Comparison of ENCODE assay signal across 8 cellular contexts in the genomic region with DNA sequence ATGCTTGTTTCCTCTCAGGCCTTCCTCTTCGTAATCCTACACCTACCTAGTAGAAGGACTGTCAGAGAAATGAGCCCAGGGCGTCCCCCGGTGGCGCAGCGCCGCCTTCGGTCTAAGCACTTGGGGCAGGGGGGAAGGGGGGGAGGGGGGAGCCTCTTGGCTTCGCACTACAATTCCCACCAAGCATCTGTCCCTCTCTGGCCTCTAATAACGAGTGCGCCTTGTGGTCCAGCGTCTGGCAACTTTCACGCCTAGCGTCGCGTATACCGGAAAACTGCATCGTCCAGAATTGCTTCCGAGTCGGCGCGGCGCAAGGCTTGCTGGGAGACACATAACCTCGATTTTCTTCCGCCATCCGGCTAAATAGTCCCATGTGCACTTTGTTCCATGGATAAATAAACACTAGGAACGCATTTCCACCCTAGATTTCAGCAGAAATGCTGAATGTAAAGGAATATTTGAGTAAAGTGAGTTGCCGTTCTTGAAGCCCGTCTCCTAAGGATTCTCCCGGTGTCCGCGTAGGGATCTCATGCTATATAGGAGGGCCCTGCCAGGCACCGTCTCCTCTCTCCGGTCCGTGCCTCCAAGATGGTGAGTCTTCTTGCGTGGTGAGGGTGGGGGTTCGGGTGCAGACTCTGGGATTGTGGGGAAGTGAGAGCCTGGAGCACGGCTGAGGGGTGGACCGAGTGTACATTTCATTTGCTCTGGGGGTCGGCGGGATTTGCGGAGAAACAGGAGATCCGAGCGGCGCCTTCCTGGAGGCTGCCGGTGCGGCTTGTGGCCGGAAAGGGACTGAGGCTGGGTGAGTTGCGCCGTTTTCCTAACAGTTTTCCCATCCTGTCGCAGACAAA. TPM values are rescaled to one million over a fixed set of nuclear protein-coding genes. Genes with fewer than 3 reads are reported as not detected.
DNase-seq lines count a peak whose midpoint lies in the region; TF ChIP-seq lines count a peak whose summit lies in the region.

TSS of gene RPS26 (plus strand) at position 340 of the 851 bp plus-strand sequence. CDS start at position 589, 249 bp downstream.

- H3K9me3 Mint-ChIP-seq in neural crest cell = no peaks in the 10 kb centered on the region

- no peaks in the 10 kb centered on the region for H3K27me3 Mint-ChIP-seq in neural crest cell (ENCODE audit: low read depth)

- H3K27ac Mint-ChIP-seq in neural crest cell (ENCODE audit: unreplicated experiment) = peak within 1 kb of the TSS; percentile 99

- H3F3A ChIP-seq in MM.1S (ENCODE audit: insufficient read depth, low read length) = peaks cover 35% of the 10 kb centered on the region

- H4K20me1 ChIP-seq in MM.1S (ENCODE audit: insufficient read depth, low read length) = no peaks in the 10 kb centered on the region

- H3K27ac ChIP-seq in MM.1S (ENCODE audit: low read length) = peak within 1 kb of the TSS; percentile 75
- peak within 1 kb of the TSS; percentile 96 for H3K27ac ChIP-seq in stomach smooth muscle (ENCODE audit: low read length)

- peaks cover 39% of the 10 kb centered on the region for H3K4me1 Mint-ChIP-seq in neural crest cell

- TF ChIP-seq CTCF in MM.1S (IDR thresholded peaks at IDR 0.05; ENCODE audit: low read length) (peak; percentile 48), foreskin fibroblast (IDR thresholded peaks at IDR 0.05; ENCODE audit: low read depth, low read length) (peak; percentile 25), neural crest cell (conservative IDR thresholded peaks at IDR 0.05) (peak; percentile 63)

- H3K9ac ChIP-seq in MM.1S (ENCODE audit: low read length) (peak within 1 kb of the TSS; percentile 97), stomach smooth muscle (ENCODE audit: low read length in 2 of 2) (peak within 1 kb of the TSS; percentile 93 to 98)

- H3K4me1 ChIP-seq in MM.1S (ENCODE audit: low read length) (peaks cover 3% of the 10 kb centered on the region; the same call in 1 of the 2 replicates), stomach smooth muscle (ENCODE audit: control insufficient read depth, insufficient read depth, low read length) (peaks cover 17% of the 10 kb centered on the region)

- H3K27me3 ChIP-seq in MM.1S (replicated peaks; ENCODE audit: insufficient read depth, low read length) = no peaks in the 10 kb centered on the region
- no peaks in the 10 kb centered on the region for H3K27me3 ChIP-seq in stomach smooth muscle (ENCODE audit: control insufficient read depth in 1 of 2, insufficient read depth in 2 of 2, low read length in 2 of 2)

- H3K9me3 ChIP-seq in MM.1S (replicated peaks; ENCODE audit: insufficient read depth, low read length) (no peaks in the 10 kb centered on the region), stomach smooth muscle (ENCODE audit: control insufficient read depth in 2 of 2, low read length in 2 of 2) (no peaks in the 10 kb centered on the region)

- DNase-seq in GF-D8 (lab: John Stamatoyannopoulos, UW) (peak; percentile 97), HCEC 1CT (peak; percentile 99), MM.1S (peak; percentile 100), SIG-M5 (lab: John Stamatoyannopoulos, UW) (peak; percentile 97), activated gamma-delta T cell treated with Interleukin-2 at 50 U/mL for 16 hours (peak; percentile 90), foreskin fibroblast (peak; percentile 100), neural crest cell (ENCODE audit: low read depth, low spot score) (peak; percentile 85)

- peak within 1 kb of the TSS; percentile 96 for H3K4me3 Mint-ChIP-seq in neural crest cell

- H3K4me3 ChIP-seq in MM.1S (ENCODE audit: low read length) (peak within 1 kb of the TSS; percentile 100), foreskin fibroblast (ENCODE audit: low read depth in 1 of 2, low read length in 2 of 2) (peak within 1 kb of the TSS; percentile 70 to 99), stomach smooth muscle (ENCODE audit: low read length in 2 of 2) (peak within 1 kb of the TSS; percentile 89 to 98)

- H3K36me3 ChIP-seq in MM.1S (replicated peaks; ENCODE audit: insufficient read depth, low read length) (peaks cover 4% of the 10 kb centered on the region; the same call in 1 of the 2 replicates), stomach smooth muscle (ENCODE audit: control insufficient read depth in 2 of 2, insufficient read depth in 2 of 2, low read length in 2 of 2) (peaks cover 22 to 26% of the 10 kb centered on the region in 2 donors)

- H2AFZ ChIP-seq in MM.1S (ENCODE audit: low read length) = peak within 1 kb of the TSS; percentile 97

- peaks cover 20% of the 10 kb centered on the region for H3K79me2 ChIP-seq in MM.1S (ENCODE audit: low read length)

- H3K4me2 ChIP-seq in MM.1S (ENCODE audit: low read depth, low read length) = peak within 1 kb of the TSS; percentile 90

- no peaks in the 10 kb centered on the region for H3K9me2 ChIP-seq in MM.1S (replicated peaks; ENCODE audit: insufficient read depth, low read length)

- peaks cover 12% of the 10 kb centered on the region for H3K36me3 Mint-ChIP-seq in neural crest cell (ENCODE audit: low read depth)

RNA-seq across cellular contexts. Expression of gene RPS26, which starts in this region (rescaled TPM):
- 32.3 and 43.1 TPM in 2 replicates for total RNA-seq in neural crest cell

Comparison
In these comparisons a context has a peak if more than half of its experiments do, and no peak if none do; other contexts are left out.
1. Peak in every context shown above with its lines: DNase-seq, H3K4me3 ChIP-seq and H3K27ac ChIP-seq.